ENCODE assay signal across 13 cellular contexts in the genomic region with DNA sequence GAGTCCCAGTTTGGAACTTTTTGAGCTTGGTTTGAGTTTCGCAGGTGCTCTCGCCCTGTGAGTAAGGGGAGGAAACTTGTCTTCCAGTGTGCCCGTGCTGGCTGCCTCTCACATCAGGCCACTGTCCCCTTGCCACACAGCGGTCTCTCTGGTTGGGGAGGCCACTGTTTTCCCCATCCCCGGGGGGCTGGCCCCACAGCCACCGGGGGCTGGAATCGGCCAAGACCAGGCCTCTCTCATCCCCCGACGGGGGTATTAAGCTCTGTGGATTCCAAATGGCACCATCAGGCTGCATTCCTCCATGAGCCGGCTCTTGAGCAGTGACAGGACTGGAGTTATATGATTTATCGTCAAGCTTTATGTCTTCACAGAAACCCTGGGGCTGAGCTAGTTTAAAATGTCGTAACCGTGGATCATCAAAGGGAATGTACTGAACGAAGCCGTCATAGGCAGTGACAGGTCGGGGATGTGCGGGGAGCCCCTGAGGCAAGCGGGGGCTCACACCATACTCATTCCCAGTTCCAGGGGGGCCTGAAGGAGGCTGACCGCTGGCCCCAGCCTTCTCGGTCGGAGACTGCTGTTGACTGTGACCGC. TPM values are rescaled to one million over a fixed set of nuclear protein-coding genes. Genes with fewer than 3 reads are reported as not detected.
DNase-seq lines count a peak whose midpoint lies in the region; ATAC-seq and TF ChIP-seq lines count a peak whose summit lies in the region.
"Had no signal": no experiment of that assay in that cellular context is flagged by ENCODE, and none has a peak within 500 bp of the region (broad histone marks: within the 10 kb centered on the region; RNA-seq: fewer than 3 reads in every experiment).

No MANE protein-coding gene starts in this region.

- peaks cover 23% of the 10 kb centered on the region for H3K36me3 Mint-ChIP-seq in T-helper 2 cell treated with Interferon-gamma antibody and Interleukin-4, amounts not matched to agents 5 μg/mL and 100 μg/mL, for 36 hours (ENCODE audit: low read depth)
- H3K36me3 Mint-ChIP-seq in activated naive CD8-positive, alpha-beta T cell treated with anti-CD3 and anti-CD28 coated beads for 36 hours, result peaks cover 2% of the 10 kb centered on the region

- H3K9me3 Mint-ChIP-seq in T-helper 2 cell treated with Interferon-gamma antibody and Interleukin-4, amounts not matched to agents 5 μg/mL and 100 μg/mL, for 36 hours, result no peaks in the 10 kb centered on the region
- H3K9me3 Mint-ChIP-seq in activated naive CD8-positive, alpha-beta T cell treated with anti-CD3 and anti-CD28 coated beads for 36 hours, result no peaks in the 10 kb centered on the region

- no peak for TF ChIP-seq POLR2A in stomach (IDR thresholded peaks at IDR 0.05)

- no peak for TF ChIP-seq EP300 in stomach (IDR thresholded peaks at IDR 0.05)

- TF ChIP-seq CTCF in hepatocyte (IDR thresholded peaks at IDR 0.05; ENCODE audit: poor library complexity) (no peak), stomach (IDR thresholded peaks at IDR 0.05) (no peak)

- H3K79me2 ChIP-seq in hepatocyte, result no peaks in the 10 kb centered on the region

- H3K36me3 ChIP-seq in hepatocyte (replicated peaks; ENCODE audit: insufficient read depth, low read depth), result no peaks in the 10 kb centered on the region
- peaks cover 0 to 4% (median 0%) of the 10 kb centered on the region in 4 donors for H3K36me3 ChIP-seq in stomach
- H3K36me3 ChIP-seq: breast epithelium had no signal

- no peak overlapping the region for H2AFZ ChIP-seq in hepatocyte

- 67% methylated on average over 22 of the region's 22 CpGs for WGBS in hepatocyte (ENCODE audit: low lambda C conversion rate, missing lambda C conversion rate)
- WGBS in stomach, 5 donors, result 70 to 74% (median 73%) methylated on average over 11 to 22 of the region's 22 CpGs

- H3K4me1 ChIP-seq in hepatocyte (ENCODE audit: insufficient read depth), result peaks cover 11% of the 10 kb centered on the region
- peaks cover 19 to 45% (median 33%) of the 10 kb centered on the region in 4 donors for H3K4me1 ChIP-seq in stomach
- H3K4me1 ChIP-seq: breast epithelium had no signal

- H3K4me1 Mint-ChIP-seq in T-helper 2 cell treated with Interferon-gamma antibody and Interleukin-4, amounts not matched to agents 5 μg/mL and 100 μg/mL, for 36 hours (ENCODE audit: low read depth), result peaks cover 71% of the 10 kb centered on the region
- H3K4me1 Mint-ChIP-seq in activated naive CD8-positive, alpha-beta T cell treated with anti-CD3 and anti-CD28 coated beads for 36 hours, result peaks cover 28% of the 10 kb centered on the region

- no peak overlapping the region for H3K4me2 ChIP-seq in hepatocyte

- peak overlapping the region; percentile 90 for H3K4me3 Mint-ChIP-seq in T-helper 2 cell treated with Interferon-gamma antibody and Interleukin-4, amounts not matched to agents 5 μg/mL and 100 μg/mL, for 36 hours
- peak overlapping the region; percentile 76 for H3K4me3 Mint-ChIP-seq in activated naive CD8-positive, alpha-beta T cell treated with anti-CD3 and anti-CD28 coated beads for 36 hours

- no peak for ATAC-seq in HG03097 (IDR thresholded peaks at IDR 0.05; ENCODE audit: low FRiP score, unreplicated experiment)
- ATAC-seq: HCT116 had no signal

- no peaks in the 10 kb centered on the region for H3K27me3 ChIP-seq in hepatocyte
- H3K27me3 ChIP-seq in stomach, result peaks cover 0 to under 1% (median 0%) of the 10 kb centered on the region in 3 donors
- H3K27me3 ChIP-seq: breast epithelium had no signal

- H3K4me3 ChIP-seq in hepatocyte (no peak overlapping the region), stomach (no peak overlapping the region)
- H3K4me3 ChIP-seq: breast epithelium had no signal

- no peaks in the 10 kb centered on the region for H3K9me3 ChIP-seq in hepatocyte (ENCODE audit: low read depth)
- no peaks in the 10 kb centered on the region for H3K9me3 ChIP-seq in stomach
- H3K9me3 ChIP-seq: breast epithelium had no signal

- no peaks in the 10 kb centered on the region for H3K9me2 ChIP-seq in hepatocyte (replicated peaks; ENCODE audit: insufficient read depth)

- no peak overlapping the region for H3K27ac Mint-ChIP-seq in T-helper 2 cell treated with Interferon-gamma antibody and Interleukin-4, amounts not matched to agents 5 μg/mL and 100 μg/mL, for 36 hours
- no peak overlapping the region for H3K27ac Mint-ChIP-seq in activated naive CD8-positive, alpha-beta T cell treated with anti-CD3 and anti-CD28 coated beads for 36 hours

- H3K27ac ChIP-seq in hepatocyte (peak overlapping the region; percentile 80), stomach (peak overlapping the region; percentile 6 to 77 (median 58))

- no peak for DNase-seq in T-helper 2 cell treated with Interferon-gamma antibody and Interleukin-4, amounts not matched to agents 5 μg/mL and 100 μg/mL, for 36 hours (ENCODE audit: low spot score)
- no peak for DNase-seq in T-helper 2 cell
- no peak for DNase-seq in activated naive CD8-positive, alpha-beta T cell treated with anti-CD3 and anti-CD28 coated beads for 36 hours
- DNase-seq in hepatocyte (ENCODE audit: low spot score), result peak; percentile 71
- DNase-seq in stomach, result no peak
- no peak for DNase-seq in HCEC 1CT
- no peak for DNase-seq in DMS 273 (lab: John Stamatoyannopoulos, UW; ENCODE audit: unreplicated experiment)
- DNase-seq: 8988T; stimulated activated CD4-positive, alpha-beta T cell treated with anti-CD3 and anti-CD28 coated beads, Interleukin-1b, Interleukin-23, amount 100 ng/mL, for 48 hours; stimulated activated naive CD4-positive, alpha-beta T cell treated with Interleukin-2 at 50 U/mL for 16 hours had no signal

- no peaks in the 10 kb centered on the region for H4K20me1 ChIP-seq in hepatocyte (ENCODE audit: insufficient read depth, poor library complexity, severe bottlenecking)

- H3K27me3 Mint-ChIP-seq in T-helper 2 cell treated with Interferon-gamma antibody and Interleukin-4, amounts not matched to agents 5 μg/mL and 100 μg/mL, for 36 hours (ENCODE audit: low read depth), result peaks cover 2% of the 10 kb centered on the region
- H3K27me3 Mint-ChIP-seq in activated naive CD8-positive, alpha-beta T cell treated with anti-CD3 and anti-CD28 coated beads for 36 hours, result peaks cover 89% of the 10 kb centered on the region

- intact Hi-C loops in stomach (cut with DNase I; ENCODE audit: low total_unique reads), result no loop called here

RNA-seq across cellular contexts. Expression of a gene that starts 30.8 kb away (rescaled TPM):
- under 1 TPM; 0.02 to 0.14 TPM for total RNA-seq in activated naive CD8-positive, alpha-beta T cell treated with anti-CD3 and anti-CD28 coated beads for 36 hours
- 11.0 and 12.8 TPM in 2 replicates for total RNA-seq in hepatocyte
- polyA plus RNA-seq in hepatocyte, result 7.0 and 9.2 TPM in 2 replicates
- 10 to 100 TPM in 4 of 5 donors, 1 to 10 TPM in 1; 3.5 to 30.3 (median 20.2) TPM for total RNA-seq in stomach
- 1 to 10 TPM; 1.6 to 2.2 (median 1.7) TPM for polyA plus RNA-seq in stomach
